Comparison of ENCODE assay signal across 1 cellular context in the genomic region with DNA sequence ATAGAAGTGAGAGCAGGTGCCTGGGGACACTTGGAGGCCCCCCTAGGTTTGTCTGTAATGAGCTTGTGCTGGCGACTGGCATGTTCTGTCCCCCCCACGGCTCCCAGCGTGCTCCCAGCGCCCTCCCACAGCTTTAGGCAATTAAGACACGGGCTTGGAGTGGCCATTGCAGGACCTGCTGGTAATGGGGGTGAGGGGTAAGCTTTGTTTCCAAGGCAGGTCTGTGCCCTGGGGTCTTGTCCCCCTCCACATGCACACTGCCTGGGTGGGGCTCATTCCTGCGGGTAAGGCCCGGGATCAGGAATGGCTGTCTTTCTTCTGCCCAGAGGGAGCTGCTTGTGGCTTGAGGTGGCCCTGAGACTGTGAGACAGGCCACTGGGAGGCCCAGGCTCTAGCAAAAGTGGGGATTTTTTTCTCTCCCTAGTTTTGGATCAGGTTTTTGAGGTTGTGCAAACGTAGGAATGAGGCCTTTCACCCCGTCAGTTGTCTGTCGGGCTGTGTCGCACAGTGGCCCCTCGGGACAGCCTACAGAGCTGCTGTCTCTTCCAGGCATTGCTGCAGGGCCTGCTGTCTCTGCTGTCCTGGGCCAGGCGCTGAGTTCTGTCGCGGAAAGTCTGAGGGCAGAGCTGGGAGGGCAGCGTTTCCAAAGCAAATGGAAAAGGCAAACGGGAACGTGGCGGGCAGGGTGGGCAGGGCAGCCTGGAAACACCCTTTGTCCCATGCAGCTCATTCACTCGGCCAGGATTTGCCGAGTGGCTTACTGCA.
TF ChIP-seq lines count a peak whose summit lies in the region.

No MANE protein-coding gene starts in this region.

TF ChIP-seq in IMR-90, 13 proteins besides CTCF, POLR2A, EP300 and RAD21 (continued from another document):
- TF ChIP-seq, protein P1, sequence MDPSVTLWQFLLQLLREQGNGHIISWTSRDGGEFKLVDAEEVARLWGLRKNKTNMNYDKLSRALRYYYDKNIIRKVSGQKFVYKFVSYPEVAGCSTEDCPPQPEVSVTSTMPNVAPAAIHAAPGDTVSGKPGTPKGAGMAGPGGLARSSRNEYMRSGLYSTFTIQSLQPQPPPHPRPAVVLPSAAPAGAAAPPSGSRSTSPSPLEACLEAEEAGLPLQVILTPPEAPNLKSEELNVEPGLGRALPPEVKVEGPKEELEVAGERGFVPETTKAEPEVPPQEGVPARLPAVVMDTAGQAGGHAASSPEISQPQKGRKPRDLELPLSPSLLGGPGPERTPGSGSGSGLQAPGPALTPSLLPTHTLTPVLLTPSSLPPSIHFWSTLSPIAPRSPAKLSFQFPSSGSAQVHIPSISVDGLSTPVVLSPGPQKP (IDR thresholded peaks at IDR 0.05; ENCODE audit: borderline replicate concordance, low read depth, low read length): no peak
- TF ChIP-seq, protein P2, sequence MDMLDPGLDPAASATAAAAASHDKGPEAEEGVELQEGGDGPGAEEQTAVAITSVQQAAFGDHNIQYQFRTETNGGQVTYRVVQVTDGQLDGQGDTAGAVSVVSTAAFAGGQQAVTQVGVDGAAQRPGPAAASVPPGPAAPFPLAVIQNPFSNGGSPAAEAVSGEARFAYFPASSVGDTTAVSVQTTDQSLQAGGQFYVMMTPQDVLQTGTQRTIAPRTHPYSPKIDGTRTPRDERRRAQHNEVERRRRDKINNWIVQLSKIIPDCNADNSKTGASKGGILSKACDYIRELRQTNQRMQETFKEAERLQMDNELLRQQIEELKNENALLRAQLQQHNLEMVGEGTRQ (IDR thresholded peaks at IDR 0.05; ENCODE audit: low read depth, low read length): no peak
- no peak for TF ChIP-seq NFE2L2 (IDR thresholded peaks at IDR 0.05; ENCODE audit: low read depth, low read length)
